1 cellular context compared by ENCODE assay signal in the genomic region with DNA sequence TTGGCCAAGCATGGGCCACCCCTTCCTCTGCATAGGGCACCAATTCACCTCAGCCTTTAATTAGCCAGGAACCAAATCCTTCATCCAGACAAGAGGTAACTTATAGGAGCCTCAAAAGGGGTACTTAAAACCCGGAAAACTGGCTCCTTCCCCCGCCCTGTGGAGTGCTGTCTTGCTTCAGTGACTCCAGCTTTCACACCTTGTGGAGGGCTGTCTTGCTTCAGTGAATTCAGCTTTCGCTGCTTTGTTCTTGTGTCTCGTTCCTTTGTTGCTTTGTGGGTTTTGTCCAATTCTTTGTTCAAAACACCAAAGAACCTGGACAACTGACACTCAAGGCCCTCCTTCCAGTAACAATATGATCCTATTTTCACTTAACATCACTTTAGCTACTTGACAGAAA.
TF ChIP-seq lines count a peak whose summit lies in the region.

No MANE protein-coding gene starts in this region.

TF ChIP-seq in IMR-90, 13 proteins besides CTCF, POLR2A, EP300 and RAD21 (continued from another document):
- no peak for TF ChIP-seq ELK1 (IDR thresholded peaks at IDR 0.05; ENCODE audit: borderline replicate concordance, low read depth, low read length)
- no peak for TF ChIP-seq RCOR1 (IDR thresholded peaks at IDR 0.05; ENCODE audit: insufficient replicate concordance, low read length)
